8 cellular contexts compared by ENCODE assay signal in genomic region chr4:56467284-56468096, GRCh38. TPM values are rescaled to one million over a fixed set of nuclear protein-coding genes. Genes with fewer than 3 reads are reported as not detected.
DNase-seq lines count a peak whose midpoint lies in the region; ATAC-seq and TF ChIP-seq lines count a peak whose summit lies in the region.

SRP72 (plus strand) TSS chr4:56467617; CDS start chr4:56467636, 19 bp downstream.

- H3K4me2 ChIP-seq in MM.1S (ENCODE audit: low read depth, low read length), result peak within 1 kb of the TSS; percentile 70

- TF ChIP-seq CTCF in MM.1S (IDR thresholded peaks at IDR 0.05; ENCODE audit: low read length), result no peak
- TF ChIP-seq CTCF in foreskin keratinocyte (conservative IDR thresholded peaks at IDR 0.05), result no peak

- no peaks in the 10 kb centered on the region for H3K27me3 ChIP-seq in HAP-1 (ENCODE audit: low read depth)
- H3K27me3 ChIP-seq in MM.1S (replicated peaks; ENCODE audit: insufficient read depth, low read length), result no peaks in the 10 kb centered on the region
- no peaks in the 10 kb centered on the region for H3K27me3 ChIP-seq in SJCRH30
- no peaks in the 10 kb centered on the region for H3K27me3 ChIP-seq in foreskin keratinocyte
- no peaks in the 10 kb centered on the region for H3K27me3 ChIP-seq in neuron (ENCODE audit: insufficient read depth, low read length)
- H3K27me3 ChIP-seq in subcutaneous abdominal adipose tissue (ENCODE audit: control insufficient read depth in 5 of 5, insufficient read depth in 4 of 5, low read length in 5 of 5), result no peaks in the 10 kb centered on the region

- H3K9me3 ChIP-seq in HAP-1 (no peaks in the 10 kb centered on the region), MM.1S (replicated peaks; ENCODE audit: insufficient read depth, low read length) (no peaks in the 10 kb centered on the region), SJCRH30 (replicated peaks) (no peaks in the 10 kb centered on the region), neuron (ENCODE audit: low read length) (no peaks in the 10 kb centered on the region), subcutaneous abdominal adipose tissue (ENCODE audit: control insufficient read depth in 5 of 5, low read length in 5 of 5) (no peaks in the 10 kb centered on the region)

- H3K36me3 ChIP-seq in HAP-1 (replicated peaks), result peaks cover 17% of the 10 kb centered on the region
- H3K36me3 ChIP-seq in MM.1S (replicated peaks; ENCODE audit: insufficient read depth, low read length), result peaks cover 5% of the 10 kb centered on the region; the same call in 1 of the 2 replicates
- H3K36me3 ChIP-seq in SJCRH30, result peaks cover 34% of the 10 kb centered on the region
- peaks cover 39% of the 10 kb centered on the region for H3K36me3 ChIP-seq in neuron (ENCODE audit: insufficient read depth, low read length)
- H3K36me3 ChIP-seq in subcutaneous abdominal adipose tissue (ENCODE audit: control insufficient read depth in 5 of 5, insufficient read depth in 5 of 5, low read length in 5 of 5), result peaks cover 9 to 17% (median 12%) of the 10 kb centered on the region in 5 donors

- H3F3A ChIP-seq in MM.1S (ENCODE audit: insufficient read depth, low read length), result peaks cover 12% of the 10 kb centered on the region

- H3K4me3 ChIP-seq in HAP-1, result peak within 1 kb of the TSS; percentile 80
- H3K4me3 ChIP-seq in MM.1S (ENCODE audit: low read length), result peak within 1 kb of the TSS; percentile 94
- H3K4me3 ChIP-seq in SJCRH30, result peak within 1 kb of the TSS; percentile 81
- H3K4me3 ChIP-seq in neuron (ENCODE audit: low read length), result peak within 1 kb of the TSS; percentile 66
- peak within 1 kb of the TSS; percentile 90 to 100 (median 97) for H3K4me3 ChIP-seq in subcutaneous abdominal adipose tissue (ENCODE audit: low read depth in 1 of 5, low read length in 5 of 5)

- peak within 1 kb of the TSS; percentile 91 for H2AFZ ChIP-seq in MM.1S (ENCODE audit: low read length)
- peak within 1 kb of the TSS; percentile 13 for H2AFZ ChIP-seq in neuron (ENCODE audit: low read depth, low read length)

- H3K4me1 ChIP-seq in HAP-1 (peaks cover 46% of the 10 kb centered on the region), MM.1S (ENCODE audit: low read length) (peaks cover 17% of the 10 kb centered on the region), SJCRH30 (peaks cover 4% of the 10 kb centered on the region; the same call in 1 of the 2 replicates), foreskin keratinocyte (no peaks in the 10 kb centered on the region), neuron (ENCODE audit: insufficient read depth, low read length) (peaks cover 35% of the 10 kb centered on the region), subcutaneous abdominal adipose tissue (ENCODE audit: control insufficient read depth in 5 of 5, insufficient read depth in 5 of 5, low read length in 5 of 5) (peaks cover 6 to 42% (median 38%) of the 10 kb centered on the region in 5 donors)

- peak; percentile 83 for ATAC-seq in foreskin keratinocyte

- H3K9ac ChIP-seq in MM.1S (ENCODE audit: low read length) (peak within 1 kb of the TSS; percentile 90), subcutaneous abdominal adipose tissue (ENCODE audit: low read length in 5 of 5) (peak within 1 kb of the TSS; percentile 77 to 97 (median 94))

- H4K20me1 ChIP-seq in MM.1S (ENCODE audit: insufficient read depth, low read length), result no peaks in the 10 kb centered on the region

- no peaks in the 10 kb centered on the region for H3K9me2 ChIP-seq in MM.1S (replicated peaks; ENCODE audit: insufficient read depth, low read length)

- DNase-seq in G401 (ENCODE audit: low spot score), result peak; percentile 93
- peak; percentile 91 to 92 for DNase-seq in HAP-1 (ENCODE audit: low spot score in 2 of 2)
- peak; percentile 89 for DNase-seq in MM.1S
- peak; percentile 91 to 93 for DNase-seq in SJCRH30
- peak; percentile 56 to 87 (median 72) for DNase-seq in activated naive CD4-positive, alpha-beta T cell (lab: John Stamatoyannopoulos, UW)
- DNase-seq in foreskin keratinocyte, result peak; percentile 58 to 83

- peak within 1 kb of the TSS; percentile 73 for H3K27ac ChIP-seq in MM.1S (ENCODE audit: low read length)
- H3K27ac ChIP-seq in SJCRH30, result peak within 1 kb of the TSS; percentile 68
- peak within 1 kb of the TSS; percentile 91 for H3K27ac ChIP-seq in foreskin keratinocyte
- peak within 1 kb of the TSS; percentile 91 for H3K27ac ChIP-seq in subcutaneous abdominal adipose tissue (ENCODE audit: low read depth, low read length)

- H3K79me2 ChIP-seq in MM.1S (ENCODE audit: low read length), result peaks cover 87% of the 10 kb centered on the region

- in situ Hi-C loops in G401 (cut with HindIII; ENCODE audit: low sequenced_read_pairs), result no loop called here
- in situ Hi-C loops in HAP-1 (cut with MboI; ENCODE audit: low sequenced_read_pairs), result no loop called here

RNA-seq across cellular contexts. Expression of gene SRP72, which starts in this region (rescaled TPM):
- 23.8 and 51.6 TPM in 2 replicates for total RNA-seq in G401 (2014; rRNA removed; shearing (Covaris generic))
- total RNA-seq in SJCRH30 (2014; rRNA removed; shearing (Covaris generic)), result 115 and 133 TPM in 2 replicates
- total RNA-seq in foreskin keratinocyte, result 120 and 122 TPM in 2 replicates
- 61.9 and 68.4 TPM in 2 replicates for polyA plus RNA-seq in foreskin keratinocyte

Comparison
In these comparisons a context has a peak if more than half of its experiments do, and no peak if none do; other contexts are left out.
1. Peak in every context shown above with its lines: DNase-seq, ATAC-seq, H3K4me3 ChIP-seq and H3K27ac ChIP-seq.